2 cellular contexts compared by ENCODE assay signal in the genomic region with DNA sequence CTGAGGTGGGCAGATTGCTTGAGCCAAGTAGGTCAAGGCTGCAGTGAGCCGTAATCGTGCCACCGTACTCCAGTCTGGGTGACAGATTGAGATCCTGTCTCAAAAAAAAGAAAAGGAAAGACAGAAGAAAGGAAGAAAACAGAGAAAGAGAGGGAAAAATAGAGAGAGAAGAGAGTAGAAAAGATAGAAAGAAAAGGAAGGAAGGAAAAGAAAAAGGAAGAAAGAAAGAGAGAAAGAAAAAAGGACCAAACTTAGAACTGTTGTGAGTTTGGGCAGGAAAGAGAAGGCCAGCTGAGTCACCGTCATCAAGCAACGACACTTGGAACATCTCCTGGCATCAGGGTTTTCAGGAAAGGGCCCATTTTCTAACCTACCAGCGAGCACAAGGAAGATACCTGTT.
TF ChIP-seq lines count a peak whose summit lies in the region.

No MANE protein-coding gene starts in this region.

TF ChIP-seq in IMR-90, 13 proteins besides CTCF, POLR2A, EP300 and RAD21:
- TF ChIP-seq MAZ (IDR thresholded peaks at IDR 0.05; ENCODE audit: borderline replicate concordance, low read depth, low read length): no peak
- no peak for TF ChIP-seq SMC3 (IDR thresholded peaks at IDR 0.05; ENCODE audit: low read depth, low read length)
- no peak for TF ChIP-seq BHLHE40 (IDR thresholded peaks at IDR 0.05; ENCODE audit: low read depth, low read length)
- no peak for TF ChIP-seq CHD1 (IDR thresholded peaks at IDR 0.05; ENCODE audit: low read depth, low read length)
- TF ChIP-seq CEBPB (IDR thresholded peaks at IDR 0.05; ENCODE audit: low read depth, low read length): no peak
TF ChIP-seq in IMR-90: peak in this region for 0.

TF ChIP-seq in H1, 55 proteins besides CTCF, POLR2A, EP300 and RAD21:
- TF ChIP-seq TCF12 (IDR thresholded peaks at IDR 0.05; ENCODE audit: low read depth, low read length): no peak
- TF ChIP-seq GABPA (IDR thresholded peaks at IDR 0.05; ENCODE audit: borderline replicate concordance, insufficient read depth, low read length): no peak
- no peak for TF ChIP-seq CBX8 (IDR thresholded peaks at IDR 0.05; ENCODE audit: borderline replicate concordance, low read depth, low read length)
- no peak for TF ChIP-seq SIN3A (conservative IDR thresholded peaks at IDR 0.05 in 1 of 2, IDR thresholded peaks at IDR 0.05 in 1 of 2; ENCODE audit: low read depth in 1 of 2, low read length in 2 of 2)
- TF ChIP-seq, protein P1, sequence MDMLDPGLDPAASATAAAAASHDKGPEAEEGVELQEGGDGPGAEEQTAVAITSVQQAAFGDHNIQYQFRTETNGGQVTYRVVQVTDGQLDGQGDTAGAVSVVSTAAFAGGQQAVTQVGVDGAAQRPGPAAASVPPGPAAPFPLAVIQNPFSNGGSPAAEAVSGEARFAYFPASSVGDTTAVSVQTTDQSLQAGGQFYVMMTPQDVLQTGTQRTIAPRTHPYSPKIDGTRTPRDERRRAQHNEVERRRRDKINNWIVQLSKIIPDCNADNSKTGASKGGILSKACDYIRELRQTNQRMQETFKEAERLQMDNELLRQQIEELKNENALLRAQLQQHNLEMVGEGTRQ (IDR thresholded peaks at IDR 0.05; ENCODE audit: low read length): no peak
- TF ChIP-seq CHD7 (IDR thresholded peaks at IDR 0.05; ENCODE audit: insufficient replicate concordance, low read length): no peak
- TF ChIP-seq SUZ12 (IDR thresholded peaks at IDR 0.05; ENCODE audit: low read length): no peak
- no peak for TF ChIP-seq TAF1 (IDR thresholded peaks at IDR 0.05; ENCODE audit: low read depth, low read length)
- no peak for TF ChIP-seq TEAD4 (IDR thresholded peaks at IDR 0.05; ENCODE audit: low read depth, low read length)
- no peak for TF ChIP-seq JUND (IDR thresholded peaks at IDR 0.05; ENCODE audit: low read length)
- no peak for TF ChIP-seq ASH2L (IDR thresholded peaks at IDR 0.05; ENCODE audit: low read length)
